ENCODE assay signal across 1 cellular context in genomic region chr6:5339757-5340156, GRCh38.
TF ChIP-seq lines count a peak whose summit lies in the region.

No MANE protein-coding gene starts in this region.

TF ChIP-seq in GM12878, 131 proteins besides CTCF, POLR2A, EP300 and RAD21 (continued from another document):
- TF ChIP-seq, protein P1, sequence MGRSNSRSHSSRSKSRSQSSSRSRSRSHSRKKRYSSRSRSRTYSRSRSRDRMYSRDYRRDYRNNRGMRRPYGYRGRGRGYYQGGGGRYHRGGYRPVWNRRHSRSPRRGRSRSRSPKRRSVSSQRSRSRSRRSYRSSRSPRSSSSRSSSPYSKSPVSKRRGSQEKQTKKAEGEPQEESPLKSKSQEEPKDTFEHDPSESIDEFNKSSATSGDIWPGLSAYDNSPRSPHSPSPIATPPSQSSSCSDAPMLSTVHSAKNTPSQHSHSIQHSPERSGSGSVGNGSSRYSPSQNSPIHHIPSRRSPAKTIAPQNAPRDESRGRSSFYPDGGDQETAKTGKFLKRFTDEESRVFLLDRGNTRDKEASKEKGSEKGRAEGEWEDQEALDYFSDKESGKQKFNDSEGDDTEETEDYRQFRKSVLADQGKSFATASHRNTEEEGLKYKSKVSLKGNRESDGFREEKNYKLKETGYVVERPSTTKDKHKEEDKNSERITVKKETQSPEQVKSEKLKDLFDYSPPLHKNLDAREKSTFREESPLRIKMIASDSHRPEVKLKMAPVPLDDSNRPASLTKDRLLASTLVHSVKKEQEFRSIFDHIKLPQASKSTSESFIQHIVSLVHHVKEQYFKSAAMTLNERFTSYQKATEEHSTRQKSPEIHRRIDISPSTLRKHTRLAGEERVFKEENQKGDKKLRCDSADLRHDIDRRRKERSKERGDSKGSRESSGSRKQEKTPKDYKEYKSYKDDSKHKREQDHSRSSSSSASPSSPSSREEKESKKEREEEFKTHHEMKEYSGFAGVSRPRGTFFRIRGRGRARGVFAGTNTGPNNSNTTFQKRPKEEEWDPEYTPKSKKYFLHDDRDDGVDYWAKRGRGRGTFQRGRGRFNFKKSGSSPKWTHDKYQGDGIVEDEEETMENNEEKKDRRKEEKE (IDR thresholded peaks at IDR 0.05) = no peak
- TF ChIP-seq EED (IDR thresholded peaks at IDR 0.05; ENCODE audit: low read depth) = no peak
- no peak for TF ChIP-seq KAT2A (conservative IDR thresholded peaks at IDR 0.05; ENCODE audit: control insufficient read depth, low read depth, low read length)
- no peak for TF ChIP-seq ZBTB33 (IDR thresholded peaks at IDR 0.05)
- no peak for TF ChIP-seq SP1 (IDR thresholded peaks at IDR 0.05; ENCODE audit: low read depth, low read length)
